Comparison of ENCODE assay signal across 11 cellular contexts in genomic region chr3:190169243-190169642, GRCh38. TPM values are rescaled to one million over a fixed set of nuclear protein-coding genes. Genes with fewer than 3 reads are reported as not detected.
DNase-seq lines count a peak whose midpoint lies in the region; ATAC-seq, FAIRE-seq and TF ChIP-seq lines count a peak whose summit lies in the region.
"Had no signal": no experiment of that assay in that cellular context is flagged by ENCODE, and none has a peak within 500 bp of the region (broad histone marks: within the 10 kb centered on the region; RNA-seq: fewer than 3 reads in every experiment).

No MANE protein-coding gene starts in this region.

- no peak overlapping the region for H3K4me3 Mint-ChIP-seq in glutamatergic neuron (ENCODE audit: unreplicated experiment)

- no peak overlapping the region for H2AFZ ChIP-seq in HepG2 (ENCODE audit: low read length)

- in situ Hi-C loops in HepG2 (cut with HindIII; ENCODE audit: extremely low pct_ligation_motif_present, low pct_unique_long_range_greater_than_20kb), result no loop called here

- H3K36me3 ChIP-seq in KOPT-K1 (ENCODE audit: insufficient read depth, low read length), result no peaks in the 10 kb centered on the region
- H3K36me3 ChIP-seq in HepG2 (replicated peaks in 1 of 2; ENCODE audit: control insufficient read depth in 1 of 2, insufficient read depth in 2 of 2, low read length in 2 of 2), result no peaks in the 10 kb centered on the region

- no peaks in the 10 kb centered on the region for H3K27me3 ChIP-seq in HepG2 (ENCODE audit: control insufficient read depth in 1 of 2, insufficient read depth in 2 of 2, low read length in 2 of 2)

- H3K9me3 ChIP-seq in KOPT-K1 (ENCODE audit: insufficient read depth, low read length, poor library complexity, severe bottlenecking) (no peaks in the 10 kb centered on the region), HepG2 (ENCODE audit: low read length) (no peaks in the 10 kb centered on the region)

- no peaks in the 10 kb centered on the region for H3K27me3 Mint-ChIP-seq in glutamatergic neuron (ENCODE audit: unreplicated experiment)

- intact Hi-C loops in HepG2 (cut with micrococcal nuclease; ENCODE audit: unreplicated experiment), result no loop called here

- H3K9ac ChIP-seq in HepG2 (ENCODE audit: insufficient read depth, low read depth, low read length), result no peak overlapping the region

- H3K9me3 Mint-ChIP-seq in glutamatergic neuron (ENCODE audit: unreplicated experiment), result no peaks in the 10 kb centered on the region

- TF ChIP-seq CTCF in HepG2 (CRISPR knock-in tag; IDR thresholded peaks at IDR 0.05), result no peak
- no peak for TF ChIP-seq CTCF in glutamatergic neuron (IDR thresholded peaks at IDR 0.05; ENCODE audit: partially characterized antibody, unreplicated experiment)

- 42% methylated on average over 4 of the region's 4 CpGs for WGBS in HepG2 (ENCODE audit: low lambda C conversion rate)

- ATAC-seq in GM18498 (IDR thresholded peaks at IDR 0.05; ENCODE audit: unreplicated experiment) (peak; percentile 56), GM21360 (IDR thresholded peaks at IDR 0.05; ENCODE audit: unreplicated experiment) (peak; percentile 32), HepG2 (no peak), HG03457 (IDR thresholded peaks at IDR 0.05; ENCODE audit: unreplicated experiment) (no peak)

- no TSS peak for BruUV-seq in HepG2 (replicated peaks; lab: Mats Ljungman, UMichigan)

- H3K27ac ChIP-seq in KOPT-K1 (ENCODE audit: low read depth, low read length, poor library complexity, severe bottlenecking) (peak overlapping the region; percentile 27), HepG2 (ENCODE audit: extremely low read length, insufficient read depth, low read length) (no peak overlapping the region)
- H3K27ac ChIP-seq: epithelial cell of prostate, HL-60 had no signal

- H3K27ac Mint-ChIP-seq in glutamatergic neuron (ENCODE audit: unreplicated experiment), result no peak overlapping the region

- no peak overlapping the region for H3K4me2 ChIP-seq in HepG2 (ENCODE audit: low read depth, low read length)

- no peak overlapping the region for H3K4me3 ChIP-seq in HepG2 (replicated peaks in 1 of 3; ENCODE audit: insufficient read depth in 1 of 3, low read depth in 2 of 3, low read length in 3 of 3)

- no peaks in the 10 kb centered on the region for H4K20me1 ChIP-seq in HepG2 (ENCODE audit: insufficient read depth, low read length)

- no peak for TF ChIP-seq POLR2A in HepG2 (IDR thresholded peaks at IDR 0.05; ENCODE audit: insufficient read depth in 1 of 2, low read depth in 2 of 2, low read length in 2 of 2)

- DNase-seq in HepG2 (ENCODE audit: low spot score) (no peak), NCI-H1092 (lab: John Stamatoyannopoulos, UW) (no peak), foreskin melanocyte (no peak), glutamatergic neuron (no peak)
- DNase-seq: NCI-H1436 had no signal

- no peak for TF ChIP-seq EP300 in HepG2 (IDR thresholded peaks at IDR 0.05; ENCODE audit: low read depth in 2 of 2, low read length in 2 of 2)
- TF ChIP-seq EP300 in HepG2 (CRISPR knock-in tag; IDR thresholded peaks at IDR 0.05; ENCODE audit: borderline replicate concordance), result no peak

- no peak for FAIRE-seq in HepG2 (lab: Jason Lieb, UNC)

- TF ChIP-seq RAD21 in HepG2 (CRISPR knock-in tag; IDR thresholded peaks at IDR 0.05), result no peak

- no peaks in the 10 kb centered on the region for H3K36me3 Mint-ChIP-seq in glutamatergic neuron (ENCODE audit: unreplicated experiment)

- H3K4me1 ChIP-seq in HepG2 (ENCODE audit: insufficient read depth, low read length), result no peaks in the 10 kb centered on the region

- H3K79me2 ChIP-seq in HepG2 (ENCODE audit: insufficient read depth, low read length), result no peaks in the 10 kb centered on the region

- POLR2A ChIA-PET in HepG2 (lab: Yijun Ruan, JAX), result no interaction called here

- CTCF ChIA-PET in HepG2 (lab: Yijun Ruan, JAX; ENCODE audit: low intra/inter-chr PET ratio, low total read pairs), result no interaction called here

- no peaks in the 10 kb centered on the region for H3K4me1 Mint-ChIP-seq in glutamatergic neuron (ENCODE audit: low read depth, unreplicated experiment)

TF ChIP-seq in HepG2, 621 proteins besides CTCF, POLR2A, EP300 and RAD21:
- no peak for TF ChIP-seq ZNF557 (CRISPR knock-in tag; IDR thresholded peaks at IDR 0.05)
- 0 out of 2 replicates have a peak, but pooled peaks have one; percentile 37 for TF ChIP-seq BHLHE40 (IDR thresholded peaks at IDR 0.05; ENCODE audit: low read length)

RNA-seq across cellular contexts. Expression of gene P3H2, which starts 48.5 kb away (rescaled TPM):
- total RNA-seq in HepG2 (2016; rRNA removed; fragmentation: Illumina TruSeq; extraction: Trizol) (not detected in 2 replicates), glutamatergic neuron (ENCODE audit: unreplicated experiment) (28.6 TPM)
- total RNA-seq in HepG2 (2016; cell fraction: cytosol; rRNA removed; fragmentation: Illumina TruSeq; extraction: Trizol; ENCODE audit: low read depth), result not detected in 2 replicates
- not detected in 2 replicates for total RNA-seq in HepG2 (2016; cell fraction: insoluble cytoplasmic fraction; rRNA removed; fragmentation: Illumina TruSeq; extraction: Trizol)
- not detected in 2 replicates for total RNA-seq in HepG2 (2016; cell fraction: membrane; rRNA removed; fragmentation: Illumina TruSeq; extraction: Trizol)
- total RNA-seq in HepG2 (2016; cell fraction: nucleus; rRNA removed; fragmentation: Illumina TruSeq; extraction: Trizol), result not detected in 2 replicates
- not detected in 2 replicates for polyA plus RNA-seq in HepG2 (2011; rRNA removed)
- 0.11 TPM in 1 of 2 replicates, not detected in the other for polyA plus RNA-seq in HepG2 (2011; cell fraction: cytosol; rRNA removed)
- polyA plus RNA-seq in HepG2 (2011; cell fraction: nucleus; rRNA removed), result not detected in 2 replicates
- polyA plus RNA-seq in HepG2 (2012), result not detected in 2 replicates
- not detected in 2 replicates for polyA plus RNA-seq in HepG2 (2016; cell fraction: cytosol; fragmentation: Illumina TruSeq; extraction: Trizol; ENCODE audit: low read depth)
- not detected in 2 replicates for polyA plus RNA-seq in HepG2 (2016; cell fraction: insoluble cytoplasmic fraction; fragmentation: Illumina TruSeq; extraction: Trizol; ENCODE audit: low read depth)
- not detected in 2 replicates for polyA plus RNA-seq in HepG2 (2016; cell fraction: membrane; fragmentation: Illumina TruSeq; extraction: Trizol; ENCODE audit: low read depth)
- polyA plus RNA-seq in HepG2 (2016; cell fraction: nucleus; fragmentation: Illumina TruSeq; extraction: Trizol; ENCODE audit: insufficient read depth, low read depth), result not detected in 2 replicates
- polyA minus RNA-seq in HepG2 (2011; rRNA and poly(A)+ RNA removed; ENCODE audit: low replicate concordance), result not detected in 2 replicates
- not detected in 2 replicates for polyA minus RNA-seq in HepG2 (2011; cell fraction: cytosol; rRNA and poly(A)+ RNA removed)
- polyA minus RNA-seq in HepG2 (2011; cell fraction: nucleus; rRNA and poly(A)+ RNA removed), result not detected in 2 replicates

Comparison
In these comparisons a context has a peak if more than half of its experiments do, and no peak if none do; other contexts are left out.
1. ATAC-seq: peak in GM18498 (single experiment) and GM21360 (single experiment); none in HepG2 (single experiment) and HG03457 (single experiment).
2. RNA of gene P3H2, which starts 48.5 kb away (total RNA-seq): 28.6 TPM in glutamatergic neuron (single experiment); not detected in HepG2; every median in the first group is over 10 times any median in the second.